8 cellular contexts compared by ENCODE assay signal in the genomic region with DNA sequence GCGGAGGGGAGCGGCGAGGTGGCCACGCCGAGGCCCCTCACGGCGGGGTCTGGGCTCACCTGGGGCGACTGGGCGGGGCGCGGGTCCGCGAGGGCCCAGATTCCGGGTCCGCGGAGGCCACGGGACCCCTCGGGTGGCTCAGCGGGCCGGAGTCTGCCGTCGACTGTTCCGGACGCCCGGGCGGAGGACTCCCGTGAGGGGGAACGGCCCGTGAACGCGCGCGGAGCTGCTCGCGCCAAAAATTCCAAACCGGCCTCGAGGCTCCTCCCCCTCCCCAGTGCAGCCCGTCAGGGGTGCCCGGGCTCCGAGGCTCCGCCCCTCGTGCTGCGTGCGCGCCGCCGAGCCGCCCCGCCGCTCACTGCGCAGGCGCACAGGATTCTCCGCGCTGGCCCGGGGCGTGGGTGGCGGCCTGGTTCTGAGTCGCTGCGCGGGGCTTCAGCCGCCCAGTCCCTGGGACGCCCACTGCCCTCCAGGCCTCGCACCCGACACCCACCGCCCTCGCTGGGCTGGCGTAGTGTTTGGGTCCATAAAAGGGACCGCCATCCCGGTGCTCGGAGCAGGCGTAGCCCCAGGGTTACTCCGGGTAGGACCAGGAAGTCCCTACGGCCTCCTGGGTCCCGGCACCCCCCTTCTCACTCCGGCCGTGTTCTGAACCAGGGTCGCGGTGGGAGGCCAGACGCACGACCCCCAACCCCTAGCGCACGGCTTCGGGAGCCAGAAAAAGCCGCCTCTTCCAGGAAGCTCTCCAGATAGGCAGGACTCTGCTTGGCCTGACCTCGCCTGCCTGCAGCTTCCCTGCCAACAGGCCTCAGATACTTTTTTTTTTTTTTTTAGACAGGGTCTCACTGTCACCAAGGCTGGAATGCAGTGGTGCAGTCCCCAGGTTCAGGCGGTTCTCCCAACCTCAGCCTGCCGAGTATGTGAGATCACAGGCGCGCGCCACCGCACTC.
A peak's percentile ranks its signal among the peaks of the same experiment; 100 is the strongest.
DNase-seq lines count a peak whose midpoint lies in the region; ATAC-seq and TF ChIP-seq lines count a peak whose summit lies in the region.

A gene (minus strand): TSS at position 220 of the 950 bp plus-strand sequence. CDS start 789 bp downstream, outside the sequence.

- in situ Hi-C loops in astrocyte of the cerebellum (cut with HindIII; ENCODE audit: low sequenced_read_pairs), result no loop called here

- no peak for TF ChIP-seq CTCF in astrocyte of the cerebellum (IDR thresholded peaks at IDR 0.05; ENCODE audit: low read depth, low read length, missing control alignments)

- ATAC-seq in GM18502 (IDR thresholded peaks at IDR 0.05; ENCODE audit: poor library complexity, unreplicated experiment), result peak; percentile 82
- ATAC-seq in HG02884 (IDR thresholded peaks at IDR 0.05; ENCODE audit: unreplicated experiment), result peak; percentile 51
- ATAC-seq in GM18511 (IDR thresholded peaks at IDR 0.05; ENCODE audit: unreplicated experiment), result no peak

- DNase-seq in NCI-H187 (lab: John Stamatoyannopoulos, UW) (peak; percentile 89 to 95), T1000 (lab: John Stamatoyannopoulos, UW) (peak; percentile 90), astrocyte of the cerebellum (ENCODE audit: low read depth) (peak; percentile 34), hepatic stellate cell (ENCODE audit: low spot score) (peak; percentile 100), retina (peak; percentile 97)

- H3K4me3 ChIP-seq in astrocyte of the cerebellum (ENCODE audit: low read depth, low read length), result peak within 1 kb of the TSS; percentile 68

Comparison
In these comparisons a context has a peak if more than half of its experiments do, and no peak if none do; other contexts are left out.
1. DNase-seq: peak in every context shown above with its lines; median percentile 100 in hepatic stellate cell; 97 in retina; 92 in NCI-H187; 90 in T1000; 34 in astrocyte of the cerebellum.